In the genomic region with DNA sequence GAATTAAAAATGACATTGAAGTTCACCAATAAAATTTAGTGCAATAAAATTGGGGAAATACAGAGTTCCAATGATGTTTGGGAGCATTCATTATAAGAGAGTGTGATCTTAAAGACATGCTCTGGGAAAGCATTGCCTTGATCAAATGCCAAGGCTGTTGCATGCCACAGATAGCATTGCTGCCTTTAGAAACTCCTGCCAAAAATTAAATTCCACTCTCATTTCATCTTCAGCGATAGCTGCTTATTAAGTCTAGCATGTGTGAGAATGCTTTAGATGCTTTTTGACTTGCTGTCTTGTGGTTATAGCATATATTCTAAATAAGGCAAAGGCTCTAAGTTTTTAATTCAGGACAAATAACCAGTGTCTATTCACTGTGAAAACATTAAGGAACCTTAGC, we compare ENCODE assay signal across 23 cellular contexts. TPM values are rescaled to one million over a fixed set of nuclear protein-coding genes. Genes with fewer than 3 reads are reported as not detected.
DNase-seq lines count a peak whose midpoint lies in the region; ATAC-seq and TF ChIP-seq lines count a peak whose summit lies in the region.
"Had no signal": no experiment of that assay in that cellular context is flagged by ENCODE, and none has a peak within 500 bp of the region (broad histone marks: within the 10 kb centered on the region; RNA-seq: fewer than 3 reads in every experiment).

No MANE protein-coding gene starts in this region.

- peak; percentile 16 for DNase-seq in AG08396 (ENCODE audit: low spot score)
- peak; percentile 39 for DNase-seq in LHCN-M2 (ENCODE audit: low read depth)
- DNase-seq in dedifferentiated amniotic fluid mesenchymal stem cell (ENCODE audit: extremely low spot score) = peak; percentile 56
- DNase-seq in iris pigment epithelial cell (ENCODE audit: low read depth) = peak; percentile 75
- DNase-seq in OCI-LY7 (ENCODE audit: low spot score) = no peak
- DNase-seq in RPMI8226 = no peak
- DNase-seq: activated CD4-positive, alpha-beta T cell treated with anti-CD3 and anti-CD28 coated beads for 36 hours; activated CD8-positive, alpha-beta memory T cell treated with anti-CD3 and anti-CD28 coated beads, Interleukin-2, amount 50 U/mL, for 4 hours; activated gamma-delta T cell treated with Interleukin-2 at 50 U/mL for 16 hours; foreskin keratinocyte; GDM1; H9; mammary epithelial cell; NCI-H2081; NCI-H526; OCI-M1; stimulated activated CD4-positive, alpha-beta T cell treated with anti-CD3 and anti-CD28 coated beads, Interleukin-15, amount 100 ng/mL, for 24 hours had no signal

- CTCF ChIA-PET in OCI-LY7 (lab: Charles Lee; ENCODE audit: unreplicated experiment) = no interaction called here

- no peaks in the 10 kb centered on the region for H4K20me1 ChIP-seq in OCI-LY7 (ENCODE audit: insufficient read depth, low read length)

- H2AFZ ChIP-seq in OCI-LY7 (ENCODE audit: low read length) = no peak overlapping the region

- no peak for TF ChIP-seq CTCF in OCI-LY7 (conservative IDR thresholded peaks at IDR 0.05; ENCODE audit: low read length)

- no peaks in the 10 kb centered on the region for H3K9me2 ChIP-seq in OCI-LY7 (ENCODE audit: insufficient read depth, low read length)

- H3K4me3 ChIP-seq in OCI-LY7 (ENCODE audit: low read depth, low read length, poor library complexity, severe bottlenecking) = no peak overlapping the region
- H3K4me3 ChIP-seq: prostate gland, SK-N-MC had no signal

- H3K27ac ChIP-seq in OCI-LY7 (ENCODE audit: low read depth, low read length, poor library complexity, severe bottlenecking) = no peak overlapping the region
- H3K27ac ChIP-seq: foreskin keratinocyte, prostate gland, SK-N-MC had no signal

- intact Hi-C loops in OCI-LY7 (cut with micrococcal nuclease; ENCODE audit: unreplicated experiment) = no loop called here

- no peaks in the 10 kb centered on the region for H3K4me1 ChIP-seq in OCI-LY7 (ENCODE audit: insufficient read depth, low read length, poor library complexity, severe bottlenecking)
- H3K4me1 ChIP-seq: foreskin keratinocyte, prostate gland had no signal

- no peaks in the 10 kb centered on the region for H3K79me2 ChIP-seq in OCI-LY7 (ENCODE audit: insufficient read depth, low read depth, low read length)

- ATAC-seq in GM19035 (IDR thresholded peaks at IDR 0.05; ENCODE audit: unreplicated experiment) (no peak), GM21447 (IDR thresholded peaks at IDR 0.05; ENCODE audit: unreplicated experiment) (no peak)
- ATAC-seq: activated CD4-positive, alpha-beta T cell treated with anti-CD3 and anti-CD28 coated beads for 36 hours; foreskin keratinocyte; natural killer cell treated with Interleukin-12 subunit alpha and Interleukin-12 subunit beta and Interleukin-15 and Interleukin-18, amount 100 ng/mL, for 72 hours had no signal

- H3K36me3 ChIP-seq in OCI-LY7 (ENCODE audit: insufficient read depth, low read length) = no peaks in the 10 kb centered on the region
- H3K36me3 ChIP-seq: prostate gland had no signal

- POLR2A ChIA-PET in OCI-LY7 (lab: Charles Lee) = interaction anchor here (1.3 kb wide), 1 partner anchor 30 kb away, joined by 3 read pairs; no protein-coding TSS in a partner anchor

- no TSS peak for BruUV-seq in OCI-LY7 (replicated peaks; lab: Mats Ljungman, UMichigan)

- H3K4me2 ChIP-seq in OCI-LY7 (ENCODE audit: low read length) = no peak overlapping the region

- H3K9me3 ChIP-seq in OCI-LY7 (ENCODE audit: low read length) = no peaks in the 10 kb centered on the region
- H3K9me3 ChIP-seq: prostate gland had no signal

RNA-seq across cellular contexts. Expression of a gene that starts 49.3 kb away (rescaled TPM):
- not detected in 2 replicates for total RNA-seq in LHCN-M2 (2014; rRNA removed)
- 0.23 TPM for polyA plus RNA-seq in LHCN-M2 (2012)
- total RNA-seq in OCI-LY7 (2014; rRNA removed; shearing (Covaris generic)) = not detected in 2 replicates
- total RNA-seq in OCI-LY7 (2022) = not detected in 2 replicates
- total RNA-seq: activated CD4-positive, alpha-beta T cell treated with anti-CD3 and anti-CD28 coated beads for 36 hours; natural killer cell treated with Interleukin-12 subunit alpha and Interleukin-12 subunit beta and Interleukin-15 and Interleukin-18, amount 100 ng/mL, for 72 hours had no signal
- polyA plus RNA-seq: AG04450, mammary epithelial cell had no signal

Comparison
In these comparisons a context has a peak if more than half of its experiments do, and no peak if none do; other contexts are left out.
1. DNase-seq: peak in AG08396 (single experiment), LHCN-M2 (single experiment), dedifferentiated amniotic fluid mesenchymal stem cell (single experiment) and iris pigment epithelial cell (single experiment); none in OCI-LY7 (single experiment) and RPMI8226 (single experiment).